Comparison of ENCODE assay signal across 25 cellular contexts in the genomic region with DNA sequence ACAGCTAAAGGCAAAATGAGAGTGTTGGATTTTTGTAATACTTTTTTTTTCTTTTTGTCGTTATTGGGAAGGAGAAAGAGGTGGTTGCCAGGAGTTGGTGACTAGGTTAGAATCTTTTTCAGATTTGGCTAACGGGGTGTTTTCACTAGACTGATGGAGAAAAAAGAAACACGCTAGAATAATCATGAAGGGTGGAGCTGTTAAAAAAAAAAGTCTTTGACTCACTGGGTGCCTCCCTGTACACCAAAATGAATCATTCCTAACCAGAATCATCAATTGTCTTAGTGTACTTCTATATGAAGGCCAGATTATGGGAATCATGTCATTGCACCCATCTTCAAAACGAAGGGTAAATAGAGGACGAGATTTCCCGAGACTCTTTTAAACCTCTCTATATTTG. TPM values are rescaled to one million over a fixed set of nuclear protein-coding genes. Genes with fewer than 3 reads are reported as not detected.
A peak's percentile ranks its signal among the peaks of the same experiment; 100 is the strongest.
DNase-seq lines count a peak whose midpoint lies in the region; ATAC-seq and TF ChIP-seq lines count a peak whose summit lies in the region.
"Had no signal": no experiment of that assay in that cellular context is flagged by ENCODE, and none has a peak within 500 bp of the region (broad histone marks: within the 10 kb centered on the region; RNA-seq: fewer than 3 reads in every experiment).

No MANE protein-coding gene starts in this region.

- TF ChIP-seq CTCF in omental fat pad (IDR thresholded peaks at IDR 0.05) = no peak

- H3K27ac ChIP-seq in ACC112 (ENCODE audit: low read depth, low read length) = peak overlapping the region; percentile 90
- H3K27ac ChIP-seq in cingulate gyrus (ENCODE audit: low read depth, low read length) = peak overlapping the region; percentile 96
- no peak overlapping the region for H3K27ac ChIP-seq in SJCRH30
- H3K27ac ChIP-seq: colonic mucosa had no signal

- H3K79me2 ChIP-seq in ACC112 (ENCODE audit: control insufficient read depth, insufficient read depth, low read length, unreplicated experiment) = peaks cover 100% of the 10 kb centered on the region

- H3K27me3 ChIP-seq in ACC112 (ENCODE audit: insufficient read depth, low read length) (no peaks in the 10 kb centered on the region), SJCRH30 (no peaks in the 10 kb centered on the region)
- H3K27me3 ChIP-seq: colonic mucosa, uterus had no signal

- peak; percentile 28 for ATAC-seq in omental fat pad (ENCODE audit: low FRiP score)
- no peak for ATAC-seq in GM21526 (IDR thresholded peaks at IDR 0.05; ENCODE audit: low FRiP score, unreplicated experiment)
- ATAC-seq: activated CD8-positive, alpha-beta T cell treated with anti-CD3 and anti-CD28 coated beads, Interleukin-2, amount 10 ng/mL, durations not matched to agents 7 days and 5 days; CD8-positive, alpha-beta T cell; natural killer cell treated with Interleukin-12 subunit alpha and Interleukin-12 subunit beta and Interleukin-15 and Interleukin-18, amount 100 ng/mL, for 72 hours; stimulated activated memory B cell treated with anti-CD40 and anti-IgM and Interleukin-4, amounts not matched to agents 10 μg/mL and 1 μg/mL and 100 μg/mL, for 72 hours; T-helper 17 cell had no signal

- DNase-seq in NCI-H69 (lab: John Stamatoyannopoulos, UW) (peak; percentile 32), omental fat pad (ENCODE audit: low spot score) (no peak), SJCRH30 (no peak), G401 (ENCODE audit: low spot score) (no peak), dedifferentiated amniotic fluid mesenchymal stem cell (ENCODE audit: extremely low spot score) (no peak)
- DNase-seq: activated B cell treated with CpG ODN at 0.5 μM for 24 hours; activated CD8-positive, alpha-beta T cell treated with anti-CD3 and anti-CD28 coated beads, Interleukin-2, amount 10 ng/mL, durations not matched to agents 7 days and 5 days; CD8-positive, alpha-beta T cell; colonic mucosa; DMS79 treated with DMSO at 0.1 percent for 48 hours; HFFc6; immature natural killer cell; MM.1S; NCI-H187; SHP77 treated with DMSO at 0.1 percent for 48 hours; stimulated activated CD4-positive, alpha-beta T cell treated with anti-CD3 and anti-CD28 coated beads, Interleukin-12 subunit alpha, Interleukin-12 subunit beta, amount 100 ng/mL, for 4 hours; T-helper 17 cell; uterus had no signal

- H3K9me3 ChIP-seq in SJCRH30 (replicated peaks) = no peaks in the 10 kb centered on the region
- H3K9me3 ChIP-seq: colonic mucosa, uterus had no signal

- H3K4me3 ChIP-seq in ACC112 (ENCODE audit: low read depth, low read length) (peak overlapping the region; percentile 90), SJCRH30 (no peak overlapping the region)
- H3K4me3 ChIP-seq: colonic mucosa, uterus had no signal

- no peak overlapping the region for H2AFZ ChIP-seq in ACC112 (ENCODE audit: low read length, unreplicated experiment)

- in situ Hi-C loops in G401 (cut with HindIII; ENCODE audit: low sequenced_read_pairs) = no loop called here

- H3K4me1 ChIP-seq in ACC112 (ENCODE audit: control insufficient read depth, insufficient read depth, low read length, unreplicated experiment) = peaks cover 65% of the 10 kb centered on the region
- H3K4me1 ChIP-seq in SJCRH30 = no peaks in the 10 kb centered on the region
- H3K4me1 ChIP-seq: colonic mucosa, uterus had no signal

- peaks cover 45% of the 10 kb centered on the region for H3K36me3 ChIP-seq in ACC112 (ENCODE audit: insufficient read depth, low read length)
- no peaks in the 10 kb centered on the region for H3K36me3 ChIP-seq in SJCRH30
- H3K36me3 ChIP-seq: colonic mucosa, uterus had no signal

RNA-seq across cellular contexts. Expression of a gene that starts 12.6 kb away (rescaled TPM):
- 1 to 10 TPM; 1.7 to 6.5 (median 5.8) TPM for total RNA-seq in omental fat pad
- not detected in 2 replicates for total RNA-seq in SJCRH30 (2014; rRNA removed; shearing (Covaris generic))
- not detected in 2 replicates for total RNA-seq in G401 (2014; rRNA removed; shearing (Covaris generic))
- total RNA-seq: activated B cell treated with CpG ODN at 0.5 μM for 24 hours; activated CD8-positive, alpha-beta T cell treated with anti-CD3 and anti-CD28 coated beads, Interleukin-2, amount 10 ng/mL, durations not matched to agents 7 days and 5 days; CD8-positive, alpha-beta T cell; colonic mucosa; lung microvascular endothelial cell; natural killer cell treated with Interleukin-12 subunit alpha and Interleukin-12 subunit beta and Interleukin-15 and Interleukin-18, amount 100 ng/mL, for 72 hours; progenitor cell of endocrine pancreas; T-helper 17 cell had no signal
